20 cellular contexts compared by ENCODE assay signal in genomic region chr17:42885806-42886205, GRCh38. TPM values are rescaled to one million over a fixed set of nuclear protein-coding genes. Genes with fewer than 3 reads are reported as not detected.
"Had no signal": no experiment of that assay in that cellular context is flagged by ENCODE, and none has a peak within 500 bp of the region (broad histone marks: within the 10 kb centered on the region; RNA-seq: fewer than 3 reads in every experiment).

No MANE protein-coding gene starts in this region.

RNA-seq across cellular contexts. Expression of gene G6PC1, which starts 14.8 kb away (rescaled TPM):
- total RNA-seq: naive thymus-derived CD4-positive, alpha-beta T cell; natural killer cell; omental fat pad; osteocyte; progenitor cell of endocrine pancreas; psoas muscle; renal cortical epithelial cell; right cardiac atrium; sciatic nerve; smooth muscle cell; spleen; subcutaneous adipose tissue; temporal lobe; thoracic aorta; thyroid gland; tibial nerve; upper lobe of right lung; urinary bladder; uterus had no signal
- polyA plus RNA-seq: naive thymus-derived CD4-positive, alpha-beta T cell; neural cell; right cardiac atrium; smooth muscle cell; spleen had no signal

RNA-seq across cellular contexts. Expression of gene AOC3, which starts 34.8 kb away (rescaled TPM):
- polyA plus RNA-seq: naive thymus-derived CD4-positive, alpha-beta T cell had no signal

RNA-seq across cellular contexts. Expression of gene AOC2, which starts 41.4 kb away (rescaled TPM):
- polyA plus RNA-seq: naive thymus-derived CD4-positive, alpha-beta T cell had no signal
